18 cellular contexts compared by ENCODE assay signal in the genomic region with DNA sequence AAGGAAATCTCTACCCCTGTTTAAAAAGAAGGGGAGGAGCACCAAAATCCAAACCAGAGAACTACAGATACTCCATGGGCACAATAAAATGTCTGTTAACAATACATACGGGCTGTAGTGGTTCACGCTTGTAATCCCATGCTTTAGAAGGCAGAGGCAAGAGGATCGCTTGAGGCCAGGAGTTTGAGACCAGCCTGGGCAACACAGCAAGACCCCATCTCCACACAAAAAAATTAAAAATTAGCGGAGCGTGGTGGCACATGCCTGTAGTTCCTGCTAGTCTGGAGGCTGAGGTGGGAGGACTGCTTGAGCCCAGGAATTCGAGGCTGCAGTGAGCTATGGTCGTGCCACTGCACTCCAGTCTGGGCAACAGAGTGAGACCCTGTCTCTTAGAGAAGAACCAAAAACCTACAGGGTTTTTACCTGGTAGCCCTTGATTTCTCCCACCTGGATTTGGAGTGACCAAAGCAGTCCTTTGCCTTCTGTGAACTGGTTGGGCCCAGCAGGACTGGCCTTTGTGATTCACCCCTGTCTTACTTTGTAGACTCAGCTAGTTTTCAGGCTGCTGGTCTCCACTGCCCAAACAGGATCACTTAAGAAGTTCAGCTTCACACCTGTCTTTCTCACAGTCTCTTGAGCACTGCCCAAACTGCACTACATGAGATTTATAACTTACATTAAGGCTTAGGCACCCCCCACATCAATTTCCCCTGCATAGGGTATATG. TPM values are rescaled to one million over a fixed set of nuclear protein-coding genes. Genes with fewer than 3 reads are reported as not detected.
DNase-seq lines count a peak whose midpoint lies in the region; ATAC-seq, FAIRE-seq and TF ChIP-seq lines count a peak whose summit lies in the region.
"Had no signal": no experiment of that assay in that cellular context is flagged by ENCODE, and none has a peak within 500 bp of the region (broad histone marks: within the 10 kb centered on the region; RNA-seq: fewer than 3 reads in every experiment).

No MANE protein-coding gene starts in this region.

- H3K4me3 Mint-ChIP-seq in naive B cell (peak overlapping the region in 6 of 8 donors; percentile 9 to 85 (median 74)), type B pancreatic cell (peak overlapping the region; percentile 79)
- H3K4me3 Mint-ChIP-seq: stimulated activated effector memory CD8-positive, alpha-beta T cell treated with anti-CD3 and anti-CD28 coated beads, Interleukin-12 subunit alpha, Interleukin-12 subunit beta, amount 100 ng/mL, for 72 hours had no signal

- DNase-seq in heart left ventricle (no peak), cardiac septum (ENCODE audit: low spot score) (no peak), K562 (ENCODE audit: extremely low read depth in 1 of 4, low spot score in 3 of 4) (no peak), naive B cell (no peak), type B pancreatic cell (ENCODE audit: extremely low spot score, unreplicated experiment) (no peak), SW 1271 (lab: John Stamatoyannopoulos, UW) (no peak), NCI-H1092 treated with DMSO at 0.1 percent for 48 hours (lab: John Stamatoyannopoulos, UW) (no peak)
- DNase-seq: ACHN; effector memory CD4-positive, alpha-beta T cell; HFFc6; NCI-H2171; transverse colon had no signal

- H3K4me1 Mint-ChIP-seq in naive B cell (peaks cover 0 to 6% (median 5%) of the 10 kb centered on the region in 3 donors), type B pancreatic cell (ENCODE audit: unreplicated experiment) (no peaks in the 10 kb centered on the region)

- CTCF ChIA-PET in K562 (lab: Yijun Ruan, JAX; ENCODE audit: low intra/inter-chr PET ratio): no interaction called here

- intact Hi-C loops in heart left ventricle (cut with DNase I) (loop anchor here in 8 of 10 donors (2.0 to 10.0 kb wide), 5 partner anchors 36 to 104 kb away; partner anchors contain the start of gene FLT1 (in 4 of the 8)), cardiac septum (cut with DNase I) (loop anchor here (5.0 to 10.0 kb wide), 3 partner anchors 69 to 211 kb away; no protein-coding TSS in a partner anchor), K562 (cut with micrococcal nuclease) (no loop called here)

- H3K79me2 ChIP-seq in K562 (ENCODE audit: control insufficient read depth, insufficient read depth, low read length): no peaks in the 10 kb centered on the region

- H3K4me3 ChIP-seq in heart left ventricle (peak overlapping the region in 5 of 12 donors; percentile 41 to 67 (median 62)), K562 (no peak overlapping the region)

- ATAC-seq in heart left ventricle (no peak), K562 (no peak), naive B cell (ENCODE audit: low read depth in 2 of 2) (no peak), HG03439 (IDR thresholded peaks at IDR 0.05; ENCODE audit: unreplicated experiment) (no peak)

- no peaks in the 10 kb centered on the region for H3K9me1 ChIP-seq in K562 (ENCODE audit: control insufficient read depth, insufficient read depth, low read length)

- H3K27me3 ChIP-seq in heart left ventricle (peaks cover 0 to 26% (median 12%) of the 10 kb centered on the region in 9 donors), K562 (ENCODE audit: control insufficient read depth in 2 of 2, insufficient read depth in 2 of 2, low read length in 2 of 2) (no peaks in the 10 kb centered on the region)

- H3K9me3 Mint-ChIP-seq in naive B cell (peaks cover 0 to 9% (median 0%) of the 10 kb centered on the region in 7 donors), type B pancreatic cell (peaks cover 9% of the 10 kb centered on the region)
- H3K9me3 Mint-ChIP-seq: activated naive CD8-positive, alpha-beta T cell treated with anti-CD3 and anti-CD28 coated beads, Interleukin-2, amount 10 ng/mL, durations not matched to agents 7 days and 5 days; HFFc6; stimulated activated effector memory CD8-positive, alpha-beta T cell treated with anti-CD3 and anti-CD28 coated beads, Interleukin-12 subunit alpha, Interleukin-12 subunit beta, amount 100 ng/mL, for 72 hours had no signal

- peak overlapping the region in 1 of 2 experiments; percentile 75; a peak in 2 of 4 replicates for H3K9ac ChIP-seq in K562 (ENCODE audit: insufficient read depth in 1 of 2, low read depth in 2 of 2, low read length in 2 of 2)
- H3K9ac ChIP-seq: KMS-11 had no signal

- TF ChIP-seq EP300 in K562 (IDR thresholded peaks at IDR 0.05; ENCODE audit: low read length): no peak

- H4K20me1 ChIP-seq in K562 (replicated peaks; ENCODE audit: control insufficient read depth, insufficient read depth, low read length): no peaks in the 10 kb centered on the region

- peak overlapping the region; percentile 99 for H2AFZ ChIP-seq in K562 (ENCODE audit: low read depth, low read length)

- H3K27ac ChIP-seq in heart left ventricle: peak overlapping the region in 10 of 12 donors; percentile 70 to 90 (median 86)
- peak overlapping the region; percentile 90 for H3K27ac ChIP-seq in K562 (ENCODE audit: extremely low read depth, low read depth, low read length)
- H3K27ac ChIP-seq: KMS-11, transverse colon had no signal

- H3K4me1 ChIP-seq in heart left ventricle (peaks cover 0 to 32% (median 13%) of the 10 kb centered on the region in 12 donors), K562 (replicated peaks in 1 of 2; ENCODE audit: control insufficient read depth in 2 of 2, insufficient read depth in 2 of 2, low read length in 2 of 2) (peaks cover 4 to 21% of the 10 kb centered on the region in 2 experiments; a peak in 4 of 5 replicates)

- H3K36me3 Mint-ChIP-seq in naive B cell (peaks cover 0 to 7% of the 10 kb centered on the region in 2 donors), type B pancreatic cell (peaks cover 3% of the 10 kb centered on the region)
- H3K36me3 Mint-ChIP-seq: activated naive CD8-positive, alpha-beta T cell treated with anti-CD3 and anti-CD28 coated beads, Interleukin-2, amount 10 ng/mL, durations not matched to agents 7 days and 5 days; stimulated activated effector memory CD8-positive, alpha-beta T cell treated with anti-CD3 and anti-CD28 coated beads, Interleukin-12 subunit alpha, Interleukin-12 subunit beta, amount 100 ng/mL, for 72 hours had no signal

- in situ Hi-C loops in K562 (cut with MboI): no loop called here

- peak overlapping the region; percentile 80 for H3K4me2 ChIP-seq in K562 (ENCODE audit: insufficient read depth, low read length)
- H3K4me2 ChIP-seq: KMS-11 had no signal

- H3K9me3 ChIP-seq in heart left ventricle: no peaks in the 10 kb centered on the region
- peaks cover 15% of the 10 kb centered on the region for H3K9me3 ChIP-seq in K562 (replicated peaks; ENCODE audit: control insufficient read depth, insufficient read depth, low read depth, low read length)
- H3K9me3 ChIP-seq: transverse colon had no signal

- H3K36me3 ChIP-seq in heart left ventricle: no peaks in the 10 kb centered on the region
- no peaks in the 10 kb centered on the region for H3K36me3 ChIP-seq in K562 (ENCODE audit: control insufficient read depth, insufficient read depth, low read length)
- H3K36me3 ChIP-seq: transverse colon had no signal

- no peak for TF ChIP-seq RAD21 in K562 (CRISPR knock-in tag; conservative IDR thresholded peaks at IDR 0.05 in 1 of 2, IDR thresholded peaks at IDR 0.05 in 1 of 2)

- POLR2A ChIA-PET in K562 (lab: Yijun Ruan, JAX): interaction anchor here (0.5 to 1.1 kb wide), 3 partner anchors 12 to 85 kb away, joined by 3 to 6 read pairs (median 3); no protein-coding TSS in a partner anchor

- FAIRE-seq in K562 (lab: Jason Lieb, UNC): no peak
- FAIRE-seq: small intestine had no signal

- WGBS in heart left ventricle, 4 donors: 94 to 96% (median 96%) methylated on average over 7 of the region's 7 CpGs
- 54% methylated on average over 4 of the region's 7 CpGs for WGBS in K562 (ENCODE audit: insufficient coverage, low coverage, missing lambda C conversion rate)

- TF ChIP-seq POLR2A in heart left ventricle (IDR thresholded peaks at IDR 0.05) (no peak), K562 (conservative IDR thresholded peaks at IDR 0.05) (no peak)

- H3K27ac Mint-ChIP-seq in naive B cell (peak overlapping the region in 1 of 6 donors; percentile 18), type B pancreatic cell (no peak overlapping the region)
- H3K27ac Mint-ChIP-seq: activated naive CD8-positive, alpha-beta T cell treated with anti-CD3 and anti-CD28 coated beads, Interleukin-2, amount 10 ng/mL, durations not matched to agents 7 days and 5 days; stimulated activated effector memory CD8-positive, alpha-beta T cell treated with anti-CD3 and anti-CD28 coated beads, Interleukin-12 subunit alpha, Interleukin-12 subunit beta, amount 100 ng/mL, for 72 hours had no signal

- H3K27me3 Mint-ChIP-seq in naive B cell (peaks cover 16 to 39% (median 24%) of the 10 kb centered on the region in 3 donors), type B pancreatic cell (peaks cover 42% of the 10 kb centered on the region)

- no TSS peak for BruUV-seq in K562 (replicated peaks; lab: Mats Ljungman, UMichigan)

- TF ChIP-seq CTCF in heart left ventricle (IDR thresholded peaks at IDR 0.05): no peak
- no peak for TF ChIP-seq CTCF in K562 (IDR thresholded peaks at IDR 0.05 in 2 of 3, conservative IDR thresholded peaks at IDR 0.05 in 1 of 3; ENCODE audit: insufficient read depth in 2 of 3, low read depth in 1 of 3, low read length in 3 of 3)
- TF ChIP-seq CTCF in type B pancreatic cell (conservative IDR thresholded peaks at IDR 0.05): no peak

TF ChIP-seq in K562, 482 proteins besides CTCF, POLR2A, EP300 and RAD21 (continues in another document):
- TF ChIP-seq MCM7 (IDR thresholded peaks at IDR 0.05): no peak
- no peak for TF ChIP-seq EHMT2 (IDR thresholded peaks at IDR 0.05)

RNA-seq across cellular contexts. Expression of gene FLT1, which starts 38.7 kb away (rescaled TPM):
- total RNA-seq in heart left ventricle (10 to 100 TPM; 25.7 to 73.2 (median 43.9) TPM), cardiac septum (53.4 TPM), K562 (2014; rRNA removed) (0.24 and 0.27 TPM in 2 replicates), K562 (2014; rRNA removed; fragmentation: Illumina TruSeq; extraction: Trizol) (0.19 and 0.22 TPM in 2 replicates), K562 (2015; rRNA removed; fragmentation: Illumina TruSeq; extraction: Trizol) (0.04 TPM in 2 replicates), K562 (2021) (0.22 and 0.40 TPM in 2 replicates), type B pancreatic cell (ENCODE audit: low replicate concordance) (0.79 and 1.3 TPM in 2 replicates)
- polyA plus RNA-seq in heart left ventricle (10 to 100 TPM; 13.1 to 28.0 TPM), K562 (2011; rRNA removed) (0.77 and 2.0 TPM in 2 replicates), K562 (2014; fragmentation: Illumina TruSeq; extraction: Trizol) (0.17 and 0.22 TPM in 2 replicates), K562 (2014; fragmentation: Nextera tagmentation; extraction: Ambion mirVana) (under 1 TPM; 0.04 to 0.10 TPM), K562 (2014; rRNA removed) (0.01 TPM in 1 of 2 replicates, not detected in the other), naive B cell (ENCODE audit: low read depth in 6 of 6) (1 to 10 TPM; 1.3 to 4.2 (median 3.7) TPM)
- total RNA-seq in K562 (2011; cell fraction: chromatin; rRNA removed; ENCODE audit: low replicate concordance): 2.9 and 4.1 TPM in 2 replicates
- total RNA-seq in K562 (2011; cell fraction: nucleolus; rRNA removed): 1.3 and 1.7 TPM in 2 replicates
- total RNA-seq in K562 (2011; cell fraction: nucleoplasm; rRNA removed): 1.5 and 3.1 TPM in 2 replicates
- 0.37 and 0.45 TPM in 2 replicates for polyA plus RNA-seq in K562 (2011; cell fraction: cytosol; rRNA removed)
- polyA plus RNA-seq in K562 (2011; cell fraction: nucleus; rRNA removed): 0.97 and 1.0 TPM in 2 replicates
- 0.60 and 0.91 TPM in 2 replicates for polyA plus RNA-seq in K562 (2012)
- polyA minus RNA-seq in K562 (2011; rRNA and poly(A)+ RNA removed): 2.5 and 4.0 TPM in 2 replicates
- 0.55 and 1.4 TPM in 2 replicates for polyA minus RNA-seq in K562 (2011; cell fraction: cytosol; rRNA and poly(A)+ RNA removed)
- polyA minus RNA-seq in K562 (2011; cell fraction: nucleus; rRNA and poly(A)+ RNA removed): 0.56 and 0.81 TPM in 2 replicates
- polyA plus RNA-seq: neural cell had no signal

Comparison
In these comparisons a context has a peak if more than half of its experiments do, and no peak if none do; other contexts are left out.
1. RNA of gene FLT1, which starts 38.7 kb away (total RNA-seq): 53.4 TPM in cardiac septum (single experiment) and 25.7 to 73.2 TPM in heart left ventricle; 0.79 to 1.3 TPM in type B pancreatic cell and 0.04 to 4.1 TPM in K562; every median in the first group is over 4 times any median in the second.